13 cellular contexts compared by ENCODE assay signal in the genomic region with DNA sequence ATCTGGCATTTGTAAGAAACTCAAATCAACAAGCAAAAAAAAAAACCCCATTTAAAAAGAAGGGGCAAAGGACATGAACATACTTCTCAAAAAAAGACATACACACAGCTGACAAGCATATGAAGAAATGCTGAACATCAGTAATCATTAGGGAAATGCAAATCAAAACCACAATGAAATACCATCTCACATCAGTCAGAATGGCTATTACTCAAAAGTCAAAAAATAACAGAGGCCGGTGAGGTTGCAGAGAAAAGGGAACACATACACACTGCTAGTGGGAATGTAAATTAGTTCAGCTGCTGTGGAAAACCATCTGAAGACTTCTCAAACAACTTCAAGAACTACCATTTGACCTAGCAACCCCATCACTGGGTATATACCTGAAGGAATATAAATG.
DNase-seq lines count a peak whose midpoint lies in the region; ATAC-seq lines count a peak whose summit lies in the region.
"Had no signal": no experiment of that assay in that cellular context is flagged by ENCODE, and none has a peak within 500 bp of the region (broad histone marks: within the 10 kb centered on the region; RNA-seq: fewer than 3 reads in every experiment).

No MANE protein-coding gene starts in this region.

- ATAC-seq in GM18867 (IDR thresholded peaks at IDR 0.05; ENCODE audit: unreplicated experiment) = peak; percentile 81
- peak; percentile 67 for ATAC-seq in HG02642 (IDR thresholded peaks at IDR 0.05; ENCODE audit: poor library complexity, unreplicated experiment)
- ATAC-seq in GM21576 (IDR thresholded peaks at IDR 0.05; ENCODE audit: unreplicated experiment) = no peak
- ATAC-seq: activated naive CD4-positive, alpha-beta T cell treated with anti-CD3 and anti-CD28 coated beads, Interleukin-2, amount 50 U/mL, for 72 hours; left colon; Panc1 had no signal

- H3K9me3 Mint-ChIP-seq in activated T-helper 1 cell treated with anti-CD3 and anti-CD28 coated beads, Interleukin-12 subunit alpha, Interleukin-12 subunit beta, Interleukin-2, Interleukin-4 antibody, amounts not matched to agents 30 ng/mL and 10 ng/mL and 1 ng/mL, durations not matched to agents 14 hours and 24 hours and 36 hours = no peaks in the 10 kb centered on the region
- H3K9me3 Mint-ChIP-seq: activated naive CD4-positive, alpha-beta T cell treated with anti-CD3 and anti-CD28 coated beads, Interleukin-2, amount 50 U/mL, for 72 hours had no signal

- H3K27ac Mint-ChIP-seq in activated T-helper 1 cell treated with anti-CD3 and anti-CD28 coated beads, Interleukin-12 subunit alpha, Interleukin-12 subunit beta, Interleukin-2, Interleukin-4 antibody, amounts not matched to agents 30 ng/mL and 10 ng/mL and 1 ng/mL, durations not matched to agents 14 hours and 24 hours and 36 hours = no peak overlapping the region
- H3K27ac Mint-ChIP-seq: activated naive CD4-positive, alpha-beta T cell treated with anti-CD3 and anti-CD28 coated beads, Interleukin-2, amount 50 U/mL, for 72 hours had no signal

- intact Hi-C loops in activated T-helper 1 cell treated with anti-CD3 and anti-CD28 coated beads, Interleukin-12 subunit alpha, Interleukin-12 subunit beta, Interleukin-2, Interleukin-4 antibody, amounts not matched to agents 30 ng/mL and 10 ng/mL and 1 ng/mL, durations not matched to agents 14 hours and 24 hours and 36 hours (cut with micrococcal nuclease) = no loop called here

- no peaks in the 10 kb centered on the region for H3K36me3 Mint-ChIP-seq in activated T-helper 1 cell treated with anti-CD3 and anti-CD28 coated beads, Interleukin-12 subunit alpha, Interleukin-12 subunit beta, Interleukin-2, Interleukin-4 antibody, amounts not matched to agents 30 ng/mL and 10 ng/mL and 1 ng/mL, durations not matched to agents 14 hours and 24 hours and 36 hours (ENCODE audit: low read depth)
- H3K36me3 Mint-ChIP-seq: activated naive CD4-positive, alpha-beta T cell treated with anti-CD3 and anti-CD28 coated beads, Interleukin-2, amount 50 U/mL, for 72 hours had no signal

- DNase-seq in NAMALWA (ENCODE audit: low spot score) = peak; percentile 7
- DNase-seq in myocyte (ENCODE audit: low read depth) = peak; percentile 62
- no peak for DNase-seq in globus pallidus (ENCODE audit: low spot score)
- no peak for DNase-seq in activated T-helper 1 cell treated with anti-CD3 and anti-CD28 coated beads, Interleukin-12 subunit alpha, Interleukin-12 subunit beta, Interleukin-2, Interleukin-4 antibody, amounts not matched to agents 30 ng/mL and 10 ng/mL and 1 ng/mL, durations not matched to agents 14 hours and 24 hours and 36 hours (ENCODE audit: low spot score)
- DNase-seq in C1 segment of cervical spinal cord (lab: John Stamatoyannopoulos, UW) = no peak
- DNase-seq: KG1, left colon, NCI-H2171 treated with DMSO at 0.1 percent for 48 hours had no signal

- peaks cover 23% of the 10 kb centered on the region for H3K27me3 Mint-ChIP-seq in activated T-helper 1 cell treated with anti-CD3 and anti-CD28 coated beads, Interleukin-12 subunit alpha, Interleukin-12 subunit beta, Interleukin-2, Interleukin-4 antibody, amounts not matched to agents 30 ng/mL and 10 ng/mL and 1 ng/mL, durations not matched to agents 14 hours and 24 hours and 36 hours (ENCODE audit: insufficient read depth)

- no peaks in the 10 kb centered on the region for H3K4me1 Mint-ChIP-seq in activated T-helper 1 cell treated with anti-CD3 and anti-CD28 coated beads, Interleukin-12 subunit alpha, Interleukin-12 subunit beta, Interleukin-2, Interleukin-4 antibody, amounts not matched to agents 30 ng/mL and 10 ng/mL and 1 ng/mL, durations not matched to agents 14 hours and 24 hours and 36 hours (ENCODE audit: low read depth)

- no peak overlapping the region for H3K4me3 Mint-ChIP-seq in activated T-helper 1 cell treated with anti-CD3 and anti-CD28 coated beads, Interleukin-12 subunit alpha, Interleukin-12 subunit beta, Interleukin-2, Interleukin-4 antibody, amounts not matched to agents 30 ng/mL and 10 ng/mL and 1 ng/mL, durations not matched to agents 14 hours and 24 hours and 36 hours

Comparison
In these comparisons a context has a peak if more than half of its experiments do, and no peak if none do; other contexts are left out.
1. DNase-seq: peak in NAMALWA (single experiment) and myocyte (single experiment); none in globus pallidus (single experiment), activated T-helper 1 cell treated with anti-CD3 and anti-CD28 coated beads, Interleukin-12 subunit alpha, Interleukin-12 subunit beta, Interleukin-2, Interleukin-4 antibody, amounts not matched to agents 30 ng/mL and 10 ng/mL and 1 ng/mL, durations not matched to agents 14 hours and 24 hours and 36 hours (single experiment) and C1 segment of cervical spinal cord (0 of 14).